Comparison of ENCODE assay signal across 14 cellular contexts in genomic region chr2:195531754-195532153, GRCh38.
DNase-seq lines count a peak whose midpoint lies in the region; ATAC-seq and TF ChIP-seq lines count a peak whose summit lies in the region.
"Had no signal": no experiment of that assay in that cellular context is flagged by ENCODE, and none has a peak within 500 bp of the region (broad histone marks: within the 10 kb centered on the region; RNA-seq: fewer than 3 reads in every experiment).

No MANE protein-coding gene starts in this region.

- peak overlapping the region; percentile 100 for H3K27ac Mint-ChIP-seq in CD4-positive, alpha-beta T cell
- peak overlapping the region; percentile 82 to 100 (median 98) for H3K27ac Mint-ChIP-seq in naive thymus-derived CD8-positive, alpha-beta T cell

- peaks cover 64% of the 10 kb centered on the region for H3K4me1 Mint-ChIP-seq in CD4-positive, alpha-beta T cell (ENCODE audit: low read depth)
- peaks cover 24 to 63% (median 60%) of the 10 kb centered on the region in 4 donors for H3K4me1 Mint-ChIP-seq in naive thymus-derived CD8-positive, alpha-beta T cell

- no peaks in the 10 kb centered on the region for H3K9me3 ChIP-seq in CD4-positive, alpha-beta T cell (ENCODE audit: control insufficient read depth, low read length)
- H3K9me3 ChIP-seq in adipocyte (ENCODE audit: control insufficient read depth, low read length) = no peaks in the 10 kb centered on the region
- H3K9me3 ChIP-seq: heart right ventricle, lower lobe of right lung had no signal

- ATAC-seq in CD4-positive, alpha-beta T cell (ENCODE audit: poor library complexity) = no peak
- ATAC-seq in naive thymus-derived CD8-positive, alpha-beta T cell = no peak
- ATAC-seq in HG02623 (IDR thresholded peaks at IDR 0.05; ENCODE audit: unreplicated experiment) = no peak
- ATAC-seq in HG03045 (IDR thresholded peaks at IDR 0.05; ENCODE audit: unreplicated experiment) = no peak
- ATAC-seq: heart right ventricle had no signal

- peak overlapping the region; percentile 13 for H3K27ac ChIP-seq in CD4-positive, alpha-beta T cell (ENCODE audit: low read depth, low read length)
- H3K27ac ChIP-seq: lower lobe of right lung, parathyroid adenoma had no signal

- POLR2A ChIA-PET in CD4-positive, alpha-beta T cell (lab: Charles Lee) = interaction anchor here (3.3 to 7.8 kb wide), 4 partner anchors 29 to 134 kb away, joined by 17 to 225 read pairs (median 93); partner anchors contain the start of gene SLC39A10
- POLR2A ChIA-PET in naive thymus-derived CD8-positive, alpha-beta T cell (lab: Charles Lee) = interaction anchor here (0.6 to 8.6 kb wide), 4 partner anchors 29 to 637 kb away, joined by 7 to 152 read pairs (median 71); partner anchors contain the start of gene SLC39A10

- no peaks in the 10 kb centered on the region for H3K36me3 Mint-ChIP-seq in CD4-positive, alpha-beta T cell (ENCODE audit: low read depth)
- peaks cover 0 to 9% (median 2%) of the 10 kb centered on the region in 3 donors for H3K36me3 Mint-ChIP-seq in naive thymus-derived CD8-positive, alpha-beta T cell

- H3K9ac ChIP-seq in adipocyte (ENCODE audit: low read length) = no peak overlapping the region
- H3K9ac ChIP-seq: parathyroid adenoma had no signal

- no peaks in the 10 kb centered on the region for H3K36me3 ChIP-seq in adipocyte (ENCODE audit: control insufficient read depth, insufficient read depth, low read length, severe bottlenecking)
- H3K36me3 ChIP-seq: heart right ventricle, lower lobe of right lung had no signal

- TF ChIP-seq RAD21 in Ishikawa (IDR thresholded peaks at IDR 0.05; ENCODE audit: low read depth) = no peak

- TF ChIP-seq EP300 in Ishikawa (IDR thresholded peaks at IDR 0.05; ENCODE audit: borderline replicate concordance) = peak; percentile 75

- DNase-seq in CD4-positive, alpha-beta T cell = no peak
- peak; percentile 66 for DNase-seq in adipocyte (ENCODE audit: low read depth)
- DNase-seq in naive thymus-derived CD8-positive, alpha-beta T cell = no peak
- no peak for DNase-seq in D341Med (ENCODE audit: low spot score)
- DNase-seq: heart right ventricle, lower lobe of right lung, NCI-H1436 treated with DMSO at 0.1 percent for 48 hours, NCI-H524 treated with DMSO at 0.1 percent for 48 hours, SHP77 treated with DMSO at 0.1 percent for 48 hours, substantia nigra had no signal

- CTCF ChIA-PET in CD4-positive, alpha-beta T cell (lab: Charles Lee) = interaction anchor here (4.8 kb wide), 1 partner anchor 129 kb away, joined by 28 read pairs; no protein-coding TSS in a partner anchor

- H3K27me3 Mint-ChIP-seq in CD4-positive, alpha-beta T cell = no peaks in the 10 kb centered on the region
- no peaks in the 10 kb centered on the region for H3K27me3 Mint-ChIP-seq in naive thymus-derived CD8-positive, alpha-beta T cell

- no peak overlapping the region for H3K4me3 ChIP-seq in adipocyte (ENCODE audit: low read length)
- H3K4me3 ChIP-seq: lower lobe of right lung had no signal

- H3K27me3 ChIP-seq in CD4-positive, alpha-beta T cell (ENCODE audit: control insufficient read depth, insufficient read depth, low read length) = no peaks in the 10 kb centered on the region
- H3K27me3 ChIP-seq in adipocyte (replicated peaks; ENCODE audit: control insufficient read depth, insufficient read depth, low read length) = no peaks in the 10 kb centered on the region
- H3K27me3 ChIP-seq: heart right ventricle had no signal

- intact Hi-C loops in CD4-positive, alpha-beta T cell (cut with DNase I, micrococcal nuclease) = loop anchor here (5.0 to 10.0 kb wide), 2 partner anchors 34 to 643 kb away; partner anchors contain the start of gene STK17B (in 1 of the 2)

- H3K9me3 Mint-ChIP-seq in CD4-positive, alpha-beta T cell = peaks cover 9% of the 10 kb centered on the region
- H3K9me3 Mint-ChIP-seq in naive thymus-derived CD8-positive, alpha-beta T cell = peaks cover 0 to 13% (median 3%) of the 10 kb centered on the region in 9 donors

- no peak for TF ChIP-seq CTCF in CD4-positive, alpha-beta T cell (IDR thresholded peaks at IDR 0.05)

- H3K4me3 Mint-ChIP-seq in CD4-positive, alpha-beta T cell = peak overlapping the region; percentile 90
- H3K4me3 Mint-ChIP-seq in naive thymus-derived CD8-positive, alpha-beta T cell = peak overlapping the region in 9 of 10 donors; percentile 69 to 92 (median 88)

- H3K4me1 ChIP-seq in adipocyte (ENCODE audit: control insufficient read depth, insufficient read depth, low read length) = peaks cover 39% of the 10 kb centered on the region
- H3K4me1 ChIP-seq: parathyroid adenoma had no signal

TF ChIP-seq in Ishikawa, 13 proteins besides CTCF, POLR2A, EP300 and RAD21:
- TF ChIP-seq TCF12 (IDR thresholded peaks at IDR 0.05; ENCODE audit: low read depth) (peak; percentile 81), REST (IDR thresholded peaks at IDR 0.05; ENCODE audit: low read depth) (no peak), USF1 (IDR thresholded peaks at IDR 0.05) (no peak), CREB1 (IDR thresholded peaks at IDR 0.05; ENCODE audit: low read depth) (no peak), ZBTB7A (IDR thresholded peaks at IDR 0.05; ENCODE audit: low read depth) (no peak), NFIC (IDR thresholded peaks at IDR 0.05) (peak; percentile 96), CEBPB (IDR thresholded peaks at IDR 0.05) (peak; percentile 46; the same call in 1 of the 2 replicates), MAX (IDR thresholded peaks at IDR 0.05) (no peak; the same call in 1 of the 2 replicates), TAF1 (IDR thresholded peaks at IDR 0.05; ENCODE audit: low read depth) (no peak), FOXM1 (IDR thresholded peaks at IDR 0.05; ENCODE audit: borderline replicate concordance, low read depth) (0 out of 2 replicates have a peak, but pooled peaks have one; percentile 31), EGR1 (IDR thresholded peaks at IDR 0.05) (peak; percentile 79), TEAD4 (IDR thresholded peaks at IDR 0.05) (peak; percentile 82), YY1 (IDR thresholded peaks at IDR 0.05; ENCODE audit: low read depth) (no peak)
